In the genomic region with DNA sequence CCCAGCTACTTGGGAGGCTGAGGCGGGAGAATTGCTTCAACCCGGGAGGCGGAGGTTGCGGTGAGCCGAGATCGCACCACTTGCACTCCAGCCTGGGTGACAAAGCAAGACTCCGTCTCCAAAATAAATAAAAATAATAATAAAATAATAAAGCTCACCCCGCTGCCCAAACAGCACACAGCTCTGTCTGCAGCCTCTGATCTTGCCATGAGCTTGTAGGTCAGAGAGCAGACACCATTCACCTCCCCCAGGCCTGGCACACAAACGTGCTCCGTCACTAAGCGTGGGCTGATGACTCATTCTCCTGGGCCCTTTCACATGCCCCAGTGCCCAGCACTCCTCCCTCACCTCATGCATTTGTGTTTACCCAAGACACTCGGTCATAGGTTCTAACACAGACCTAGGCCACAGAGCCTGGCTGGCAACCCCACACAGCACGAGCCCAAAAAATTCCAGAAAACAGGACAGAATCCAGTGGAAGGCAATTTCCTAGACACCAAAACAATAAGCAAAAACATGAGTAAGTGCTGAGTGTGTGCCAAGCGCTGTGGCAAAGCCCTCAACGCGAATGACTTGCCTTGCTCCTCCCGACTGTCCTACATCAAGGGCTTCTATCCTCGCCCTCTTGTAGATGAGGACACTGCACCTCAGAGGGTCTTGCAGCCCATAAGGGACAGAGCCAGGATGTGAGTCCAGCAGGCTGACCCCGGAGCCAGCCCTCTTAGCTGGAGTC, we compare ENCODE assay signal across 9 cellular contexts. TPM values are rescaled to one million over a fixed set of nuclear protein-coding genes. Genes with fewer than 3 reads are reported as not detected.
DNase-seq lines count a peak whose midpoint lies in the region; ATAC-seq and TF ChIP-seq lines count a peak whose summit lies in the region.
"Had no signal": no experiment of that assay in that cellular context is flagged by ENCODE, and none has a peak within 500 bp of the region (broad histone marks: within the 10 kb centered on the region; RNA-seq: fewer than 3 reads in every experiment).

No MANE protein-coding gene starts in this region.

- H3K9me3 ChIP-seq in adrenal gland (replicated peaks in 1 of 3) = no peaks in the 10 kb centered on the region
- no peaks in the 10 kb centered on the region for H3K9me3 ChIP-seq in left ventricle myocardium inferior (replicated peaks)
- no peaks in the 10 kb centered on the region for H3K9me3 ChIP-seq in skeletal muscle tissue (ENCODE audit: control insufficient read depth in 3 of 3, low read length in 3 of 3)

- no peaks in the 10 kb centered on the region for H3K36me3 ChIP-seq in adrenal gland (replicated peaks in 1 of 2)
- no peaks in the 10 kb centered on the region for H3K36me3 ChIP-seq in left ventricle myocardium inferior
- no peaks in the 10 kb centered on the region for H3K36me3 ChIP-seq in skeletal muscle tissue (ENCODE audit: control insufficient read depth in 3 of 3, insufficient read depth in 3 of 3, low read length in 3 of 3)

- H3K4me1 ChIP-seq in adrenal gland (replicated peaks in 1 of 2) = peaks cover 20 to 21% of the 10 kb centered on the region in 2 donors
- peaks cover 29% of the 10 kb centered on the region for H3K4me1 ChIP-seq in left ventricle myocardium inferior
- H3K4me1 ChIP-seq in skeletal muscle tissue (ENCODE audit: control insufficient read depth in 3 of 3, insufficient read depth in 3 of 3, low read length in 3 of 3) = peaks cover 12 to 17% (median 15%) of the 10 kb centered on the region in 3 donors

- H3K27me3 ChIP-seq in adrenal gland (no peaks in the 10 kb centered on the region), left ventricle myocardium inferior (ENCODE audit: low read depth) (no peaks in the 10 kb centered on the region), skeletal muscle tissue (ENCODE audit: control insufficient read depth in 3 of 3, insufficient read depth in 3 of 3, low read length in 3 of 3) (no peaks in the 10 kb centered on the region)

- H3K4me3 ChIP-seq in adrenal gland = no peak overlapping the region
- no peak overlapping the region for H3K4me3 ChIP-seq in left ventricle myocardium inferior
- peak overlapping the region in 1 of 3 donors; percentile 35 for H3K4me3 ChIP-seq in skeletal muscle tissue (ENCODE audit: low read length in 3 of 3)

- TF ChIP-seq POLR2A in adrenal gland (IDR thresholded peaks at IDR 0.05) = peak in 1 of 2 donors; percentile 27

- intact Hi-C loops in adrenal gland (cut with DNase I) = no loop called here
- intact Hi-C loops in left ventricle myocardium inferior (cut with micrococcal nuclease) = no loop called here

- WGBS in adrenal gland, 4 donors = 51 to 63% (median 62%) methylated on average over 18 to 19 of the region's 19 CpGs

- no peak overlapping the region for H3K9ac ChIP-seq in skeletal muscle tissue (ENCODE audit: low read depth in 1 of 3, low read length in 3 of 3)
- H3K9ac ChIP-seq: KMS-11 had no signal

- in situ Hi-C loops in KBM-7 (cut with MboI; ENCODE audit: low pct_unique_long_range_greater_than_20kb, low sequenced_read_pairs) = no loop called here

- TF ChIP-seq CTCF in adrenal gland (IDR thresholded peaks at IDR 0.05) (no peak), left ventricle myocardium inferior (IDR thresholded peaks at IDR 0.05; ENCODE audit: borderline replicate concordance) (no peak)

- no peak for ATAC-seq in GM21619 (IDR thresholded peaks at IDR 0.05; ENCODE audit: unreplicated experiment)
- no peak for ATAC-seq in HG03565 (IDR thresholded peaks at IDR 0.05; ENCODE audit: unreplicated experiment)

- peak; percentile 67 for DNase-seq in DMS 273 treated with DMSO at 0.1 percent for 48 hours (lab: John Stamatoyannopoulos, UW)
- DNase-seq in KBM-7 = peak; percentile 47
- peak; percentile 82 to 94 (median 89) for DNase-seq in adrenal gland
- peak; percentile 44 for DNase-seq in left ventricle myocardium inferior
- no peak for DNase-seq in NCI-H1105 treated with DMSO at 0.1 percent for 48 hours (lab: John Stamatoyannopoulos, UW)

- peak overlapping the region in 3 of 5 donors; percentile 33 to 88 (median 68) for H3K27ac ChIP-seq in adrenal gland
- H3K27ac ChIP-seq in left ventricle myocardium inferior (replicated peaks) = no peak overlapping the region
- peak overlapping the region; percentile 42 for H3K27ac ChIP-seq in skeletal muscle tissue (ENCODE audit: low read depth, low read length)
- H3K27ac ChIP-seq: KMS-11 had no signal

RNA-seq across cellular contexts. Expression of gene ATP9A, which starts 18.0 kb away (rescaled TPM):
- total RNA-seq in adrenal gland (10 to 100 TPM; 13.6 to 34.5 (median 18.3) TPM), left ventricle myocardium inferior (25.2 TPM), skeletal muscle tissue (56.4 TPM)
- 10 to 100 TPM in 1 of 3 donors, 1 to 10 TPM in 2; 3.7 to 13.2 (median 3.9) TPM for polyA plus RNA-seq in adrenal gland

RNA-seq across cellular contexts. Expression of gene SALL4, which starts 52.1 kb away (rescaled TPM):
- under 1 TPM in 7 of 8 donors, not detected in 1; 0.07 to 0.57 (median 0.34) TPM for total RNA-seq in adrenal gland
- polyA plus RNA-seq in adrenal gland = 1 to 10 TPM in 1 of 3 donors, under 1 TPM in 2; 0.16 to 1.3 (median 0.81) TPM
- 0.25 TPM for total RNA-seq in left ventricle myocardium inferior
- 0.52 TPM for total RNA-seq in skeletal muscle tissue
